ENCODE assay signal across 15 cellular contexts in genomic region chr1:19124273-19124672, GRCh38.
DNase-seq lines count a peak whose midpoint lies in the region; ATAC-seq lines count a peak whose summit lies in the region.
"Had no signal": no experiment of that assay in that cellular context is flagged by ENCODE, and none has a peak within 500 bp of the region (broad histone marks: within the 10 kb centered on the region; RNA-seq: fewer than 3 reads in every experiment).

No MANE protein-coding gene starts in this region.

- H3K4me1 ChIP-seq in thymus (ENCODE audit: control insufficient read depth, insufficient read depth, low read length), result no peaks in the 10 kb centered on the region
- H3K4me1 ChIP-seq: uterus had no signal

- no peak overlapping the region for H3K4me3 ChIP-seq in thymus (ENCODE audit: low read length)
- H3K4me3 ChIP-seq: uterus had no signal

- intact Hi-C loops in posterior vena cava (cut with DNase I), result no loop called here

- no peaks in the 10 kb centered on the region for H3K27me3 ChIP-seq in thymus (ENCODE audit: control insufficient read depth, insufficient read depth)
- H3K27me3 ChIP-seq: uterus had no signal

- H3K36me3 Mint-ChIP-seq in activated naive CD8-positive, alpha-beta T cell treated with anti-CD3 and anti-CD28 coated beads, Interleukin-2, amount 50 U/mL, for 24 hours (ENCODE audit: low read depth), result peaks cover 89% of the 10 kb centered on the region

- WGBS in thymus, result 15% methylated on average over 5 of the region's 5 CpGs

- peaks cover 88% of the 10 kb centered on the region for H3K36me3 ChIP-seq in thymus (ENCODE audit: control insufficient read depth, insufficient read depth)
- H3K36me3 ChIP-seq: uterus had no signal

- H3K4me3 Mint-ChIP-seq in activated naive CD8-positive, alpha-beta T cell treated with anti-CD3 and anti-CD28 coated beads, Interleukin-2, amount 50 U/mL, for 24 hours, result peak overlapping the region; percentile 56
- H3K4me3 Mint-ChIP-seq: H9 had no signal

- H3K9me3 ChIP-seq in thymus (ENCODE audit: control insufficient read depth), result no peaks in the 10 kb centered on the region
- H3K9me3 ChIP-seq: uterus had no signal

- H3K27ac Mint-ChIP-seq in activated naive CD8-positive, alpha-beta T cell treated with anti-CD3 and anti-CD28 coated beads, Interleukin-2, amount 50 U/mL, for 24 hours, result peak overlapping the region; percentile 90
- H3K27ac Mint-ChIP-seq: H9 had no signal

- peak overlapping the region; percentile 59 for H3K27ac ChIP-seq in thymus (ENCODE audit: low read depth)
- H3K27ac ChIP-seq: uterus had no signal

- no peaks in the 10 kb centered on the region for H3K27me3 Mint-ChIP-seq in activated naive CD8-positive, alpha-beta T cell treated with anti-CD3 and anti-CD28 coated beads, Interleukin-2, amount 50 U/mL, for 24 hours

- H3K9me3 Mint-ChIP-seq in activated naive CD8-positive, alpha-beta T cell treated with anti-CD3 and anti-CD28 coated beads, Interleukin-2, amount 50 U/mL, for 24 hours, result no peaks in the 10 kb centered on the region
- H3K9me3 Mint-ChIP-seq: H9 had no signal

- DNase-seq in stimulated activated CD4-positive, alpha-beta T cell treated with anti-CD3 and anti-CD28 coated beads, Interleukin-15, amount 100 ng/mL, for 24 hours, result peak; percentile 39
- no peak for DNase-seq in stimulated activated CD4-positive, alpha-beta T cell treated with anti-CD3 and anti-CD28 coated beads, Interleukin-12 subunit alpha, Interleukin-12 subunit beta, amount 100 ng/mL, for 4 hours
- DNase-seq in Kasumi-1 (lab: John Stamatoyannopoulos, UW), result peak; percentile 74 to 81
- DNase-seq in activated naive CD8-positive, alpha-beta T cell treated with anti-CD3 and anti-CD28 coated beads, Interleukin-2, amount 50 U/mL, for 24 hours, result peak; percentile 29
- no peak for DNase-seq in posterior vena cava (ENCODE audit: low spot score)
- no peak for DNase-seq in stimulated activated naive CD4-positive, alpha-beta T cell (lab: John Stamatoyannopoulos, UW)
- no peak for DNase-seq in activated effector memory CD4-positive, alpha-beta T cell treated with Interleukin-2 at 50 U/mL for 16 hours
- DNase-seq: activated CD8-positive, alpha-beta memory T cell treated with anti-CD3 and anti-CD28 coated beads for 24 hours; DMS79; H9; mammary epithelial cell; NCI-H1048; PC-3; uterus had no signal

- peak; percentile 88 for ATAC-seq in activated naive CD8-positive, alpha-beta T cell treated with anti-CD3 and anti-CD28 coated beads, Interleukin-2, amount 50 U/mL, for 24 hours
- ATAC-seq: PC-3 had no signal

- peaks cover 39% of the 10 kb centered on the region for H3K4me1 Mint-ChIP-seq in activated naive CD8-positive, alpha-beta T cell treated with anti-CD3 and anti-CD28 coated beads, Interleukin-2, amount 50 U/mL, for 24 hours

Comparison
In these comparisons a context has a peak if more than half of its experiments do, and no peak if none do; other contexts are left out.
1. DNase-seq: peak in stimulated activated CD4-positive, alpha-beta T cell treated with anti-CD3 and anti-CD28 coated beads, Interleukin-15, amount 100 ng/mL, for 24 hours (single experiment), Kasumi-1 (2 of 2) and activated naive CD8-positive, alpha-beta T cell treated with anti-CD3 and anti-CD28 coated beads, Interleukin-2, amount 50 U/mL, for 24 hours (single experiment); none in stimulated activated CD4-positive, alpha-beta T cell treated with anti-CD3 and anti-CD28 coated beads, Interleukin-12 subunit alpha, Interleukin-12 subunit beta, amount 100 ng/mL, for 4 hours (single experiment), posterior vena cava (single experiment), stimulated activated naive CD4-positive, alpha-beta T cell (0 of 6) and activated effector memory CD4-positive, alpha-beta T cell treated with Interleukin-2 at 50 U/mL for 16 hours (single experiment).